Comparison of ENCODE assay signal across 8 cellular contexts in the genomic region with DNA sequence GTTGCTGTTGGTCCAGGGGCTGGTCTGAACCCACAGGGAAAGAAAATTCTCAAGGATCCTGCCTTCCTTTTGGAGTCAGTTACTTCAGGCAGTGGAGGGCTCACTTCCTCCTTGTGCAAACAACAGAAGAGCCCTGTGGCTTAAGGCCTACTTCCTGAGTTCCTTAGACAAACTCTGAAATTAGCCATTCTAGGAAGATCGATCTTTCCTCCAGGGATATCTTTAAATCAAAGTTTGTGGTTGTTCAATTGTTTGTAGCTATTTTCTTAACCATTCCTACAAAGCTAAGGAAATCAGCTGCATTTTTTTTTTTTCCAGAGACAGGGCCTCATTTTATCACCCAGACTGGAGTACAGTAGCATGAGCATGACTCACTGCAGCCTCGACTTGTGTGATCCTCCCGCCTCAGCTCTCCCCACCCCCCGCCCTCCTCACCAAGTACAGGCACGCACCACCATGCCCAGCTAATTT.
DNase-seq lines count a peak whose midpoint lies in the region; ATAC-seq and TF ChIP-seq lines count a peak whose summit lies in the region.

No MANE protein-coding gene starts in this region.

- WGBS in esophagus muscularis mucosa = 38% methylated on average over 5 of the region's 5 CpGs

- no peaks in the 10 kb centered on the region for H3K36me3 Mint-ChIP-seq in activated naive CD4-positive, alpha-beta T cell treated with anti-CD3 and anti-CD28 coated beads for 36 hours (ENCODE audit: low read depth)

- no peak for ATAC-seq in HG02610 (IDR thresholded peaks at IDR 0.05; ENCODE audit: unreplicated experiment)

- no peak for TF ChIP-seq EP300 in esophagus muscularis mucosa (IDR thresholded peaks at IDR 0.05)

- TF ChIP-seq CTCF in esophagus muscularis mucosa (IDR thresholded peaks at IDR 0.05) (no peak), GM10248 (IDR thresholded peaks at IDR 0.05; ENCODE audit: control extremely low read depth, extremely low read depth, low read depth, missing control alignments) (no peak)

- CTCF ChIA-PET in activated naive CD4-positive, alpha-beta T cell treated with anti-CD3 and anti-CD28 coated beads for 36 hours (lab: Charles Lee) = interaction anchor here (0.6 to 1.3 kb wide), 7 partner anchors 8 to 295 kb away, joined by 3 to 6 read pairs (median 3); no protein-coding TSS in a partner anchor
- CTCF ChIA-PET in GM10248 (lab: Yijun Ruan, JAX) = interaction anchor here (1.0 to 2.6 kb wide), 7 partner anchors 8 to 1100 kb away, joined by 3 to 11 read pairs (median 4); no protein-coding TSS in a partner anchor

- H3K27me3 ChIP-seq in esophagus muscularis mucosa = no peaks in the 10 kb centered on the region

- in situ Hi-C loops in G401 (cut with HindIII; ENCODE audit: low sequenced_read_pairs) = no loop called here

- POLR2A ChIA-PET in GM10248 (lab: Yijun Ruan, JAX) = no interaction called here

- TF ChIP-seq POLR2A in esophagus muscularis mucosa (IDR thresholded peaks at IDR 0.05; ENCODE audit: low read depth) = no peak

- peak overlapping the region; percentile 82 for H3K27ac Mint-ChIP-seq in activated naive CD4-positive, alpha-beta T cell treated with anti-CD3 and anti-CD28 coated beads for 36 hours

- H3K4me3 Mint-ChIP-seq in activated naive CD4-positive, alpha-beta T cell treated with anti-CD3 and anti-CD28 coated beads for 36 hours = no peak overlapping the region

- H3K4me1 ChIP-seq in esophagus muscularis mucosa = peaks cover 47 to 68% (median 58%) of the 10 kb centered on the region in 4 donors

- H3K9me3 ChIP-seq in esophagus muscularis mucosa = no peaks in the 10 kb centered on the region

- H3K27me3 Mint-ChIP-seq in activated naive CD4-positive, alpha-beta T cell treated with anti-CD3 and anti-CD28 coated beads for 36 hours (ENCODE audit: low read depth) = no peaks in the 10 kb centered on the region

- DNase-seq in activated naive CD4-positive, alpha-beta T cell treated with anti-CD3 and anti-CD28 coated beads for 36 hours = peak; percentile 60
- no peak for DNase-seq in activated naive CD4-positive, alpha-beta T cell treated with Interleukin-2 at 50 U/mL for 16 hours
- DNase-seq in SW480 (ENCODE audit: low spot score) (peak; percentile 81), esophagus muscularis mucosa (ENCODE audit: extremely low spot score) (no peak), pons (ENCODE audit: low spot score) (peak; percentile 41), GM10248 (ENCODE audit: extremely low spot score) (no peak), G401 (ENCODE audit: low spot score) (no peak)

- intact Hi-C loops in activated naive CD4-positive, alpha-beta T cell treated with anti-CD3 and anti-CD28 coated beads for 36 hours (cut with micrococcal nuclease) = loop anchor here (2.0 to 5.0 kb wide), 3 partner anchors 60 to 844 kb away; a partner anchor contains a TSS
- intact Hi-C loops in esophagus muscularis mucosa (cut with DNase I) = loop anchor here (5.0 kb wide), 1 partner anchor 157 kb away; a partner anchor contains a TSS

- no peaks in the 10 kb centered on the region for H3K9me3 Mint-ChIP-seq in activated naive CD4-positive, alpha-beta T cell treated with anti-CD3 and anti-CD28 coated beads for 36 hours

- H3K4me1 Mint-ChIP-seq in activated naive CD4-positive, alpha-beta T cell treated with anti-CD3 and anti-CD28 coated beads for 36 hours (ENCODE audit: low read depth) = peaks cover 20% of the 10 kb centered on the region

- peak overlapping the region in 3 of 4 donors; percentile 30 to 61 (median 49) for H3K27ac ChIP-seq in esophagus muscularis mucosa (replicated peaks in 1 of 4)

- no peak overlapping the region for H3K4me3 ChIP-seq in esophagus muscularis mucosa

- no peaks in the 10 kb centered on the region for H3K36me3 ChIP-seq in esophagus muscularis mucosa

Comparison
In these comparisons a context has a peak if more than half of its experiments do, and no peak if none do; other contexts are left out.
1. DNase-seq: peak in activated naive CD4-positive, alpha-beta T cell treated with anti-CD3 and anti-CD28 coated beads for 36 hours (single experiment), SW480 (single experiment) and pons (single experiment); none in activated naive CD4-positive, alpha-beta T cell treated with Interleukin-2 at 50 U/mL for 16 hours (single experiment), esophagus muscularis mucosa (single experiment), GM10248 (single experiment) and G401 (single experiment).